Comparison of ENCODE assay signal across 18 cellular contexts in the genomic region with DNA sequence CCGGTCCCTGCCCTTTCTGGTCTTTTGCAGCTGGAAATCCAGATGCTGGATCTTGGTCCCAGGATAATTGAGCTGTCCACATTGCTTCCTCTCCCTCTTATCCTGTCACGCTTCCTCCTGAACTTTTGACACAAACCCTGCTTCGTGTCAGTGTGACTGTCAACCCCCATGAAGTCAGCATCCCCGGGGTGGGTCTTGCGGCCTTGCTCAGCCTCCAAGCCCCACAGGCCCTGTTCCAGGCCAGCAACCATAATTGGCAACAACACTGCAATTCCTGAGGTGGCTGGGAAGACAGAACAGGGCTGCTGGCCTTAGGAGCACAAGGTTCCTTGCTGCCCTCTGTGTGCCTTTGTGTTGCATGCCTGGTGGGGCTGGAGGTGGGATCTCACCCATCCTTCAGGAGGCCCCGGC.
"Had no signal": no experiment of that assay in that cellular context is flagged by ENCODE, and none has a peak within 500 bp of the region (broad histone marks: within the 10 kb centered on the region; RNA-seq: fewer than 3 reads in every experiment).

No MANE protein-coding gene starts in this region.

- H3K4me3 ChIP-seq: dorsolateral prefrontal cortex, esophagus squamous epithelium, left lung, neural progenitor cell, pancreas, smooth muscle cell, tibial artery, vagina had no signal

- DNase-seq: activated CD4-positive, alpha-beta T cell treated with anti-CD3 and anti-CD28 coated beads, Interleukin-2, amount 50 U/mL, for 48 hours; activated CD4-positive, CD25-positive, alpha-beta regulatory T cell treated with anti-CD3 and anti-CD28 coated beads, Interleukin-2, amount 50 U/mL, for 72 hours; activated CD8-positive, alpha-beta memory T cell treated with anti-CD3 and anti-CD28 coated beads, Interleukin-2, amount 10 ng/mL, durations not matched to agents 7 days and 5 days; activated naive CD8-positive, alpha-beta T cell treated with anti-CD3 and anti-CD28 coated beads, Interleukin-2, amount 10 ng/mL, durations not matched to agents 7 days and 5 days; activated T-cell treated with anti-CD3 and anti-CD28 coated beads, Interleukin-2, amount 50 U/mL, for 48 hours; anterior cingulate cortex; dorsolateral prefrontal cortex; esophagus squamous epithelium; foreskin keratinocyte; pancreas; retina; tibial artery had no signal

- H3K27ac ChIP-seq: dorsolateral prefrontal cortex, esophagus squamous epithelium, foreskin keratinocyte, left lung, neural progenitor cell, pancreas, tibial artery, vagina had no signal

- H3K27me3 Mint-ChIP-seq: activated CD8-positive, alpha-beta memory T cell treated with anti-CD3 and anti-CD28 coated beads, Interleukin-2, amount 10 ng/mL, durations not matched to agents 7 days and 5 days had no signal

- H3K36me3 ChIP-seq: esophagus squamous epithelium, left lung, neural progenitor cell, pancreas, tibial artery, vagina had no signal

- H3K27ac Mint-ChIP-seq: activated CD8-positive, alpha-beta memory T cell treated with anti-CD3 and anti-CD28 coated beads, Interleukin-2, amount 10 ng/mL, durations not matched to agents 7 days and 5 days; activated naive CD8-positive, alpha-beta T cell treated with anti-CD3 and anti-CD28 coated beads, Interleukin-2, amount 10 ng/mL, durations not matched to agents 7 days and 5 days; stimulated activated memory B cell treated with anti-CD40 and anti-IgM and Interleukin-4, amounts not matched to agents 10 μg/mL and 1 μg/mL and 100 μg/mL, for 72 hours; T-helper 2 cell treated with Interferon-gamma antibody and Interleukin-4, amounts not matched to agents 5 μg/mL and 100 μg/mL, for 36 hours had no signal

- ATAC-seq: activated CD8-positive, alpha-beta memory T cell treated with anti-CD3 and anti-CD28 coated beads, Interleukin-2, amount 10 ng/mL, durations not matched to agents 7 days and 5 days; foreskin keratinocyte; left lung; pancreas; stimulated activated memory B cell treated with anti-CD40 and anti-IgM and Interleukin-4, amounts not matched to agents 10 μg/mL and 1 μg/mL and 100 μg/mL, for 72 hours had no signal

- H3K9me3 Mint-ChIP-seq: activated naive CD8-positive, alpha-beta T cell treated with anti-CD3 and anti-CD28 coated beads, Interleukin-2, amount 10 ng/mL, durations not matched to agents 7 days and 5 days; neural progenitor cell; stimulated activated memory B cell treated with anti-CD40 and anti-IgM and Interleukin-4, amounts not matched to agents 10 μg/mL and 1 μg/mL and 100 μg/mL, for 72 hours; T-helper 2 cell treated with Interferon-gamma antibody and Interleukin-4, amounts not matched to agents 5 μg/mL and 100 μg/mL, for 36 hours had no signal

- H3K4me1 Mint-ChIP-seq: activated CD8-positive, alpha-beta memory T cell treated with anti-CD3 and anti-CD28 coated beads, Interleukin-2, amount 10 ng/mL, durations not matched to agents 7 days and 5 days; stimulated activated memory B cell treated with anti-CD40 and anti-IgM and Interleukin-4, amounts not matched to agents 10 μg/mL and 1 μg/mL and 100 μg/mL, for 72 hours had no signal

- H3K4me1 ChIP-seq: pancreas had no signal

- H3K27me3 ChIP-seq: neural progenitor cell, pancreas, tibial artery, vagina had no signal

- H3K36me3 Mint-ChIP-seq: activated CD8-positive, alpha-beta memory T cell treated with anti-CD3 and anti-CD28 coated beads, Interleukin-2, amount 10 ng/mL, durations not matched to agents 7 days and 5 days; activated naive CD8-positive, alpha-beta T cell treated with anti-CD3 and anti-CD28 coated beads, Interleukin-2, amount 10 ng/mL, durations not matched to agents 7 days and 5 days; neural progenitor cell; stimulated activated memory B cell treated with anti-CD40 and anti-IgM and Interleukin-4, amounts not matched to agents 10 μg/mL and 1 μg/mL and 100 μg/mL, for 72 hours had no signal

- H3K4me3 Mint-ChIP-seq: activated CD8-positive, alpha-beta memory T cell treated with anti-CD3 and anti-CD28 coated beads, Interleukin-2, amount 10 ng/mL, durations not matched to agents 7 days and 5 days; activated naive CD8-positive, alpha-beta T cell treated with anti-CD3 and anti-CD28 coated beads, Interleukin-2, amount 10 ng/mL, durations not matched to agents 7 days and 5 days; stimulated activated memory B cell treated with anti-CD40 and anti-IgM and Interleukin-4, amounts not matched to agents 10 μg/mL and 1 μg/mL and 100 μg/mL, for 72 hours; T-helper 2 cell treated with Interferon-gamma antibody and Interleukin-4, amounts not matched to agents 5 μg/mL and 100 μg/mL, for 36 hours had no signal

- H3K9me3 ChIP-seq: esophagus squamous epithelium, left lung, pancreas, tibial artery, vagina had no signal
